8 cellular contexts compared by ENCODE assay signal in genomic region chr9:14692918-14693861, GRCh38. TPM values are rescaled to one million over a fixed set of nuclear protein-coding genes. Genes with fewer than 3 reads are reported as not detected.
DNase-seq lines count a peak whose midpoint lies in the region; ATAC-seq and TF ChIP-seq lines count a peak whose summit lies in the region.

Gene ZDHHC21 (minus strand): TSS chr9:14693432. CDS start chr9:14674340, 19,092 bp downstream.

- H3K27ac Mint-ChIP-seq in H9: peak within 1 kb of the TSS; percentile 76 to 96 (median 94)

- H2BK5ac ChIP-seq in H9 (ENCODE audit: insufficient read length, low read length): no peak within 1 kb of the TSS

- H3K4me3 Mint-ChIP-seq in H9: peak within 1 kb of the TSS; percentile 86 to 96

- peaks cover 5% of the 10 kb centered on the region for H3K23me2 ChIP-seq in H9 (ENCODE audit: insufficient read length, low read depth, low read length, poor library complexity, severe bottlenecking)

- H3K4me1 ChIP-seq in H9 (ENCODE audit: insufficient read depth, low read length) (peaks cover 2% of the 10 kb centered on the region; the same call in 1 of the 2 replicates), body of pancreas (peaks cover 9% of the 10 kb centered on the region), iPS-15b (ENCODE audit: control insufficient read depth, insufficient read depth, low read length) (no peaks in the 10 kb centered on the region)

- no peak within 1 kb of the TSS for H2BK20ac ChIP-seq in H9 (ENCODE audit: low read depth, low read length, poor library complexity, severe bottlenecking)

- H3K23ac ChIP-seq in H9 (ENCODE audit: insufficient read length, low read depth, low read length): no peak within 1 kb of the TSS

- H3T11ph ChIP-seq in H9 (ENCODE audit: low read length): no peak within 1 kb of the TSS

- H3K18ac ChIP-seq in H9 (ENCODE audit: insufficient read length, low read depth, low read length): peak within 1 kb of the TSS; percentile 66

- H2BK12ac ChIP-seq in H9 (ENCODE audit: insufficient read length, low read depth, low read length): no peak within 1 kb of the TSS

- peaks cover 9 to 17% (median 17%) of the 10 kb centered on the region in 3 experiments; a peak in 6 of 7 replicates for H3K36me3 Mint-ChIP-seq in H9 (ENCODE audit: insufficient read depth in 1 of 3, low read depth in 3 of 3)

- H3K9me3 Mint-ChIP-seq in H9: no peaks in the 10 kb centered on the region

- intact Hi-C loops in body of pancreas (cut with DNase I): no loop called here

- H4K8ac ChIP-seq in H9 (replicated peaks; ENCODE audit: insufficient read length, low read depth, low read length): no peak within 1 kb of the TSS

- H4K91ac ChIP-seq in H9 (ENCODE audit: insufficient read length, low read depth, low read length): no peak within 1 kb of the TSS

- no peaks in the 10 kb centered on the region for H3K27me3 Mint-ChIP-seq in H9 (ENCODE audit: low read depth)

- H3K4me3 ChIP-seq in MG63: peak within 1 kb of the TSS; percentile 76
- H3K4me3 ChIP-seq in body of pancreas: peak within 1 kb of the TSS; percentile 70 to 95
- H3K4me3 ChIP-seq in iPS-15b (ENCODE audit: low read depth, low read length): peak within 1 kb of the TSS; percentile 78
- peak within 1 kb of the TSS; percentile 68 for H3K4me3 ChIP-seq in skeletal muscle cell (ENCODE audit: low read depth, low read length)

- H4K5ac ChIP-seq in H9 (ENCODE audit: insufficient read length, low read depth, low read length): no peak within 1 kb of the TSS

- H3K9me3 ChIP-seq in H9 (ENCODE audit: control insufficient read depth, low read depth, low read length) (no peaks in the 10 kb centered on the region), MG63 (no peaks in the 10 kb centered on the region), body of pancreas (no peaks in the 10 kb centered on the region), iPS-15b (ENCODE audit: control insufficient read depth, insufficient read depth, low read length) (no peaks in the 10 kb centered on the region)

- no peak within 1 kb of the TSS for H3K4ac ChIP-seq in H9 (ENCODE audit: low read depth, low read length)

- H3K14ac ChIP-seq in H9 (ENCODE audit: insufficient read depth, low read length): peak within 1 kb of the TSS; percentile 83

- peaks cover 33% of the 10 kb centered on the region for H3K36me3 ChIP-seq in MG63
- H3K36me3 ChIP-seq in body of pancreas (replicated peaks in 1 of 2; ENCODE audit: insufficient read depth in 1 of 2, low read depth in 2 of 2): peaks cover 0 to 2% of the 10 kb centered on the region in 2 donors
- no peaks in the 10 kb centered on the region for H3K36me3 ChIP-seq in iPS-15b (ENCODE audit: control insufficient read depth, insufficient read depth, low read length)

- peaks cover 4% of the 10 kb centered on the region; the same call in 1 of the 2 replicates for H3K79me2 ChIP-seq in H9 (ENCODE audit: insufficient read depth, low read length)

- ATAC-seq in body of pancreas: peak; percentile 95

- no peak within 1 kb of the TSS for H2AK5ac ChIP-seq in H9 (ENCODE audit: insufficient read length, low read length)

- DNase-seq in H9: peak; percentile 63
- peak; percentile 100 for DNase-seq in MG63
- DNase-seq in T-helper 9 cell: peak; percentile 27
- peak; percentile 74 to 81 (median 78) for DNase-seq in body of pancreas
- no peak for DNase-seq in skeletal muscle cell (ENCODE audit: low read depth)
- no peak for DNase-seq in NK-92 treated with Interleukin-12 subunit alpha and Interleukin-12 subunit beta, amount 100 ng/mL, for 24 hours (lab: John Stamatoyannopoulos, UW)

- no peak within 1 kb of the TSS for H2BK15ac ChIP-seq in H9 (ENCODE audit: low read depth, low read length)

- peak; percentile 73 for TF ChIP-seq POLR2A in GM10847 (IDR thresholded peaks at IDR 0.05; ENCODE audit: extremely low read depth, insufficient read length)
- peak; percentile 57 to 69 (median 63) for TF ChIP-seq POLR2A in body of pancreas (IDR thresholded peaks at IDR 0.05)

- no peak within 1 kb of the TSS for H3K56ac ChIP-seq in H9 (ENCODE audit: insufficient read length, low read depth, low read length)

- H3K27ac ChIP-seq in H9 (ENCODE audit: insufficient read length, low read depth, low read length): no peak within 1 kb of the TSS
- peak within 1 kb of the TSS; percentile 19 to 62 (median 45) for H3K27ac ChIP-seq in body of pancreas

- H4K20me1 ChIP-seq in H9 (ENCODE audit: control insufficient read depth, insufficient read depth, insufficient read length): no peaks in the 10 kb centered on the region

- TF ChIP-seq CTCF in H9 (conservative IDR thresholded peaks at IDR 0.05) (peak; percentile 24; the same call in 1 of the 3 replicates), body of pancreas (IDR thresholded peaks at IDR 0.05) (peak in 1 of 7 experiments; percentile 8)

- H2AFZ ChIP-seq in H9 (ENCODE audit: low read length): no peak within 1 kb of the TSS

- H3K4me1 Mint-ChIP-seq in H9: peaks cover 25 to 27% of the 10 kb centered on the region in 2 experiments

- H3K4me2 ChIP-seq in H9 (ENCODE audit: insufficient read depth, insufficient read length, low read length): peak within 1 kb of the TSS; percentile 78

- H3K79me1 ChIP-seq in H9 (ENCODE audit: insufficient read depth, low read depth, low read length, poor library complexity, severe bottlenecking): no peaks in the 10 kb centered on the region

- H3K27me3 ChIP-seq in H9 (ENCODE audit: insufficient read depth, low read length) (no peaks in the 10 kb centered on the region), MG63 (peaks cover 18% of the 10 kb centered on the region), body of pancreas (no peaks in the 10 kb centered on the region), iPS-15b (ENCODE audit: control insufficient read depth, insufficient read depth, low read length) (peaks cover 10% of the 10 kb centered on the region)

- H2BK120ac ChIP-seq in H9 (ENCODE audit: low read depth, low read length, poor library complexity, severe bottlenecking): no peak within 1 kb of the TSS

- H3K9ac ChIP-seq in H9 (ENCODE audit: extremely low read depth, insufficient read length, low read length) (peak within 1 kb of the TSS; percentile 64), iPS-15b (ENCODE audit: low read depth, low read length) (peak within 1 kb of the TSS; percentile 55)

- WGBS in H9 (ENCODE audit: extremely low coverage, insufficient read length, low lambda C conversion rate): no CpG with 5 or more reads among the region's 79 CpGs
- WGBS in body of pancreas, 2 donors: 1 to 4% methylated on average over 10 to 79 of the region's 79 CpGs

RNA-seq across cellular contexts. Expression of gene ZDHHC21, which starts in this region (rescaled TPM):
- total RNA-seq in H9 (2021): 6.4 and 9.0 TPM in 2 replicates
- 75.4 and 95.2 TPM in 2 replicates for total RNA-seq in MG63 (2014; rRNA removed; shearing (Covaris generic); ENCODE audit: low replicate concordance)
- total RNA-seq in body of pancreas: 10 to 100 TPM in 1 of 2 donors, 1 to 10 TPM in 1; 9.6 to 67.6 TPM

Comparison
In these comparisons a context has a peak if more than half of its experiments do, and no peak if none do; other contexts are left out.
1. DNase-seq: peak in H9 (single experiment), MG63 (single experiment), T-helper 9 cell (single experiment) and body of pancreas (4 of 4); none in skeletal muscle cell (single experiment) and NK-92 treated with Interleukin-12 subunit alpha and Interleukin-12 subunit beta, amount 100 ng/mL, for 24 hours (single experiment).
2. Peak in every context shown above with its lines, with median percentiles within 50 percentile points of each other: H3K4me3 ChIP-seq.